24 cellular contexts compared by ENCODE assay signal in the genomic region with DNA sequence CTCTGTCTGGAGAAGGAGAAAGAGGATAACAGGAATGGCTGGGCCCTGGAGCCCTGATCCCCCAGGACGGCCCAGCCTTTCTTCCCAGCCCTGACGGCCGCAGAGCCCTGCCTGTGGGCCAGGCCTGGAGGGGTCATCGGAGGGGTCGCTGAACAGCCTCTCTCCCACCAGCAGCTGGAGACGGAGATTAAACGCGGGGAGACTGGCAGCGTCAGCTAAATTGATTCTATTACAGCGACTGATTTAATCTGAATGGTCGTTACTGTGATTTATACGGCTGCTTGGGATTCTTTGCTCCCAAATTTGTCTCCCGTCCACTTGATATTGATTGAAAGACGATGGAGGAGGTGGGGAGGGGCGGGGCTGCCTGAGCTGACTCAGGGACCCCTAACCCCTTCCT. TPM values are rescaled to one million over a fixed set of nuclear protein-coding genes. Genes with fewer than 3 reads are reported as not detected.
"Had no signal": no experiment of that assay in that cellular context is flagged by ENCODE, and none has a peak within 500 bp of the region (broad histone marks: within the 10 kb centered on the region; RNA-seq: fewer than 3 reads in every experiment).

No MANE protein-coding gene starts in this region.

- DNase-seq: activated CD4-positive, alpha-beta T cell treated with anti-CD3 and anti-CD28 coated beads, Interleukin-2, amount 50 U/mL, for 4 hours; activated gamma-delta T cell; activated T-cell treated with anti-CD3 and anti-CD28 coated beads, Interleukin-2, amount 50 U/mL, for 72 hours; cerebellar nuclear complex; cortex of kidney; effector CD4-positive, alpha-beta T cell; gastrocnemius medialis; heart left ventricle; immature natural killer cell; mesendoderm; naive thymus-derived CD8-positive, alpha-beta T cell; nucleus accumbens; stimulated activated CD4-positive, alpha-beta T cell treated with anti-CD3 and anti-CD28 coated beads, Interleukin-12 subunit alpha, Interleukin-12 subunit beta, amount 100 ng/mL, for 4 hours; stimulated activated CD4-positive, alpha-beta T cell treated with anti-CD3 and anti-CD28 coated beads, Interleukin-1b, Interleukin-23, amount 100 ng/mL, for 48 hours; T-helper 17 cell; transverse colon; WERI-Rb-1 had no signal

- H3K9me3 Mint-ChIP-seq: activated naive CD4-positive, alpha-beta T cell treated with anti-CD3 and anti-CD28 coated beads, Interleukin-2, amount 50 U/mL, for 24 hours; activated T-cell treated with anti-CD3 and anti-CD28 coated beads, Interleukin-2, amount 50 U/mL, for 72 hours; immature natural killer cell; naive thymus-derived CD8-positive, alpha-beta T cell; stimulated activated naive CD8-positive, alpha-beta T cell treated with anti-CD3 and anti-CD28 coated beads, Interleukin-15, Interleukin-2, amounts not matched to agents 100 ng/mL and 50 ng/mL, for 24 hours had no signal

- H3K4me3 Mint-ChIP-seq: activated naive CD4-positive, alpha-beta T cell treated with anti-CD3 and anti-CD28 coated beads, Interleukin-2, amount 50 U/mL, for 24 hours; activated T-cell treated with anti-CD3 and anti-CD28 coated beads, Interleukin-2, amount 50 U/mL, for 72 hours; immature natural killer cell; naive thymus-derived CD8-positive, alpha-beta T cell; stimulated activated naive CD8-positive, alpha-beta T cell treated with anti-CD3 and anti-CD28 coated beads, Interleukin-15, Interleukin-2, amounts not matched to agents 100 ng/mL and 50 ng/mL, for 24 hours; T-helper 17 cell had no signal

- H3K36me3 Mint-ChIP-seq: activated naive CD4-positive, alpha-beta T cell treated with anti-CD3 and anti-CD28 coated beads, Interleukin-2, amount 50 U/mL, for 24 hours; immature natural killer cell; naive thymus-derived CD8-positive, alpha-beta T cell had no signal

- H3K27ac ChIP-seq: adrenal gland, gastrocnemius medialis, heart left ventricle, transverse colon, WERI-Rb-1 had no signal

- H3K9me3 ChIP-seq: adrenal gland, gastrocnemius medialis, heart left ventricle, transverse colon had no signal

- H3K27ac Mint-ChIP-seq: activated T-cell treated with anti-CD3 and anti-CD28 coated beads, Interleukin-2, amount 50 U/mL, for 72 hours; immature natural killer cell; stimulated activated naive CD8-positive, alpha-beta T cell treated with anti-CD3 and anti-CD28 coated beads, Interleukin-15, Interleukin-2, amounts not matched to agents 100 ng/mL and 50 ng/mL, for 24 hours; T-helper 17 cell had no signal

- H3K4me1 Mint-ChIP-seq: activated naive CD4-positive, alpha-beta T cell treated with anti-CD3 and anti-CD28 coated beads, Interleukin-2, amount 50 U/mL, for 24 hours; immature natural killer cell had no signal

- H3K4me3 ChIP-seq: adrenal gland, gastrocnemius medialis, heart left ventricle, transverse colon had no signal

- H3K27me3 Mint-ChIP-seq: activated naive CD4-positive, alpha-beta T cell treated with anti-CD3 and anti-CD28 coated beads, Interleukin-2, amount 50 U/mL, for 24 hours; naive thymus-derived CD8-positive, alpha-beta T cell; stimulated activated naive CD8-positive, alpha-beta T cell treated with anti-CD3 and anti-CD28 coated beads, Interleukin-15, Interleukin-2, amounts not matched to agents 100 ng/mL and 50 ng/mL, for 24 hours; T-helper 17 cell had no signal

- ATAC-seq: activated T-cell treated with anti-CD3 and anti-CD28 coated beads, Interleukin-2, amount 50 U/mL, for 72 hours; gastrocnemius medialis; heart left ventricle; naive thymus-derived CD8-positive, alpha-beta T cell; T-helper 17 cell had no signal

- H3K36me3 ChIP-seq: adrenal gland, gastrocnemius medialis, heart left ventricle, transverse colon, WERI-Rb-1 had no signal

RNA-seq across cellular contexts. Expression of a gene that starts 7.1 kb away (rescaled TPM):
- total RNA-seq: activated CD8-positive, alpha-beta memory T cell treated with anti-CD3 and anti-CD28 coated beads for 36 hours; activated T-cell treated with anti-CD3 and anti-CD28 coated beads, Interleukin-2, amount 50 U/mL, for 72 hours; liver; naive thymus-derived CD8-positive, alpha-beta T cell; renal cortical epithelial cell; transverse colon had no signal
- polyA plus RNA-seq: esophagus; immature natural killer cell; naive thymus-derived CD8-positive, alpha-beta T cell had no signal

RNA-seq across cellular contexts. Expression of a gene that starts 35.9 kb away (rescaled TPM):
- total RNA-seq: activated CD8-positive, alpha-beta memory T cell treated with anti-CD3 and anti-CD28 coated beads for 36 hours; gastrocnemius medialis; heart left ventricle; naive thymus-derived CD8-positive, alpha-beta T cell; renal cortical epithelial cell had no signal
- polyA plus RNA-seq: immature natural killer cell; naive thymus-derived CD8-positive, alpha-beta T cell had no signal
